19 cellular contexts compared by ENCODE assay signal in the genomic region with DNA sequence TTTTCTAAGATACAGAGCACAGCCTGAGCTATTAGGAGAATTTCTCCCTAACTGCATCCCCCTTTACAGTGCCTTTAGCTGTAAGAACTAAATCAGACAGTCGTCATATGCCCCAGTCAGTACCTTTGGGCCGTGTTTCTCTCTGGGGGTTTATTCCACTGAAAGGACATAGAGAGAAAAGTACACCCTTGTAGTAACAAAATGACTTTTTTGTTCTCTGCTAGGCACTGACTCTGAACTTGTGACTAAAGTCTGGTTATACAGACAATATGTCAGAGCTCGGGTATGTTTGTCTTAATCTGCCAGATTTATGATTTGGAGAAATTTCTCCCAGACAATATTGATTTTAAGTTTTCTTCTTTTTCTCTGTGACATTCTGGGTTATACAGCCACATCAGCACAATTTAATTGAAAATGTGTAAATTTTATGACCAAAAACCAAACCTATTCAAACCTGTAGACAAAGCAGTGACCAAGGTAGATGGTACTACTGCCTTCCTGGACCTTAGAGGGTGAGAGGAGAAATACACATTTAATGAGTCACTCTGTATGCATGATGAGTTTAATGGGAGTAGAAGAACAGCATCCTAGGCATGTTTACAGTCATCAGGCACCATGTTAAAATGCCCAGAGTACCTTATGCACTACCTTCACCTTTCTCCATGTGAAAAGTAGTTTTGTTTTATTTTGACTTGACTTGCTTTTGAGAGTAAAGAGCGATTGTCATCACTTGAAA.
DNase-seq lines count a peak whose midpoint lies in the region; ATAC-seq, FAIRE-seq and TF ChIP-seq lines count a peak whose summit lies in the region.
"Had no signal": no experiment of that assay in that cellular context is flagged by ENCODE, and none has a peak within 500 bp of the region (broad histone marks: within the 10 kb centered on the region; RNA-seq: fewer than 3 reads in every experiment).

No MANE protein-coding gene starts in this region.

- ATAC-seq in foreskin keratinocyte (peak; percentile 97), HG03175 (IDR thresholded peaks at IDR 0.05; ENCODE audit: unreplicated experiment) (no peak)
- ATAC-seq: sciatic nerve had no signal

- no peak overlapping the region for H3K4me3 ChIP-seq in skeletal muscle satellite cell (ENCODE audit: low read length)
- H3K4me3 ChIP-seq: transverse colon had no signal

- H3K4me1 ChIP-seq in foreskin keratinocyte (peaks cover 2% of the 10 kb centered on the region), skeletal muscle satellite cell (ENCODE audit: control insufficient read depth, insufficient read depth, low read length) (peaks cover 45% of the 10 kb centered on the region)
- H3K4me1 ChIP-seq: Caco-2, transverse colon had no signal

- no peaks in the 10 kb centered on the region for H3K27me3 ChIP-seq in foreskin keratinocyte
- no peaks in the 10 kb centered on the region for H3K27me3 ChIP-seq in skeletal muscle satellite cell (ENCODE audit: control insufficient read depth, insufficient read depth, low read length)
- H3K27me3 ChIP-seq: transverse colon had no signal

- H3K36me3 ChIP-seq in skeletal muscle satellite cell (ENCODE audit: insufficient read depth, low read length), result no peaks in the 10 kb centered on the region
- H3K36me3 ChIP-seq: transverse colon had no signal

- FAIRE-seq in H54 (lab: Jason Lieb, UNC), result peak; percentile 36

- H3K9me3 ChIP-seq in skeletal muscle satellite cell (replicated peaks; ENCODE audit: low read length), result no peaks in the 10 kb centered on the region
- H3K9me3 ChIP-seq: Caco-2, transverse colon had no signal

- peak; percentile 4 for TF ChIP-seq CTCF in foreskin keratinocyte (conservative IDR thresholded peaks at IDR 0.05)

- H3K9ac ChIP-seq in skeletal muscle satellite cell (ENCODE audit: low read depth, low read length), result peak overlapping the region; percentile 18

- no peak for DNase-seq in H54 (ENCODE audit: insufficient read length, low spot score)
- peak; percentile 16 for DNase-seq in SK-MEL-5 (ENCODE audit: low read depth, low spot score)
- peak; percentile 48 to 74 for DNase-seq in foreskin keratinocyte
- DNase-seq in hypothalamus (lab: John Stamatoyannopoulos, UW), result no peak
- no peak for DNase-seq in NCI-H1092 (lab: John Stamatoyannopoulos, UW)
- DNase-seq: activated CD4-positive, alpha-beta T cell treated with anti-CD3 and anti-CD28 coated beads, Interleukin-2, amount 10 ng/mL, durations not matched to agents 7 days and 5 days; activated CD8-positive, alpha-beta memory T cell treated with anti-CD3 and anti-CD28 coated beads, Interleukin-2, amount 50 U/mL, for 48 hours; amygdala; Caco-2; cortex of kidney; NCI-H2081; NCI-H510A treated with DMSO at 0.1 percent for 48 hours; nucleus accumbens; stimulated activated CD4-positive, alpha-beta T cell treated with anti-CD3 and anti-CD28 coated beads, Interleukin-1b, Interleukin-23, amount 100 ng/mL, for 48 hours; stimulated activated naive CD4-positive, alpha-beta T cell treated with Interleukin-2 at 50 U/mL for 16 hours; transverse colon had no signal

- TF ChIP-seq POLR2A in H54 (IDR thresholded peaks at IDR 0.05; ENCODE audit: low read depth, low read length), result no peak

- in situ Hi-C loops in SK-MEL-5 (cut with HindIII; ENCODE audit: low pct_unique_long_range_greater_than_20kb, low sequenced_read_pairs), result no loop called here

- H3K27ac ChIP-seq in foreskin keratinocyte, result no peak overlapping the region
- H3K27ac ChIP-seq: transverse colon had no signal

- no peak overlapping the region for H3K4me2 ChIP-seq in skeletal muscle satellite cell (ENCODE audit: low read length)

Comparison
In these comparisons a context has a peak if more than half of its experiments do, and no peak if none do; other contexts are left out.
1. DNase-seq: peak in SK-MEL-5 (single experiment) and foreskin keratinocyte (2 of 2); none in H54 (single experiment), hypothalamus (0 of 51) and NCI-H1092 (single experiment).